18 cellular contexts compared by ENCODE assay signal in genomic region chr17:81492202-81492601, GRCh38.
"Had no signal": no experiment of that assay in that cellular context is flagged by ENCODE, and none has a peak within 500 bp of the region (broad histone marks: within the 10 kb centered on the region; RNA-seq: fewer than 3 reads in every experiment).

No MANE protein-coding gene starts in this region.

- ATAC-seq: activated CD8-positive, alpha-beta T cell treated with anti-CD3 and anti-CD28 coated beads for 36 hours; body of pancreas; left colon; stimulated activated naive CD8-positive, alpha-beta T cell treated with anti-CD3 and anti-CD28 coated beads, Interleukin-15, amount 100 ng/mL, for 72 hours had no signal

- H3K4me3 ChIP-seq: body of pancreas, dorsolateral prefrontal cortex, smooth muscle cell, upper lobe of left lung had no signal

- DNase-seq: activated B cell treated with CpG ODN at 0.5 μM for 24 hours; activated CD4-positive, alpha-beta T cell treated with anti-CD3 and anti-CD28 coated beads for 4 hours; activated CD8-positive, alpha-beta T cell treated with anti-CD3 and anti-CD28 coated beads for 36 hours; activated naive CD4-positive, alpha-beta T cell treated with Interleukin-2 at 50 U/mL for 16 hours; activated T-cell treated with anti-CD3 and anti-CD28 coated beads, Interleukin-2, amount 50 U/mL, for 1 hour; body of pancreas; caudate nucleus; dorsolateral prefrontal cortex; islet precursor cell; left colon; stimulated activated CD4-positive, alpha-beta T cell treated with anti-CD3 and anti-CD28 coated beads, Interleukin-4, amount 100 ng/mL, for 1 hour; stimulated activated naive CD8-positive, alpha-beta T cell treated with anti-CD3 and anti-CD28 coated beads, Interleukin-15, amount 100 ng/mL, for 72 hours; upper lobe of left lung had no signal

- H3K4me3 Mint-ChIP-seq: activated B cell treated with CpG ODN at 0.5 μM for 24 hours; activated CD8-positive, alpha-beta T cell treated with anti-CD3 and anti-CD28 coated beads for 36 hours; mesothelial cell of epicardium; nephron; T-helper 2 cell treated with Interferon-gamma antibody and Interleukin-4, amounts not matched to agents 5 μg/mL and 100 μg/mL, for 36 hours had no signal

- H3K27me3 ChIP-seq: body of pancreas, dorsolateral prefrontal cortex, upper lobe of left lung had no signal

- H3K36me3 Mint-ChIP-seq: mesothelial cell of epicardium had no signal

- H3K36me3 ChIP-seq: upper lobe of left lung had no signal

- H3K9me3 ChIP-seq: body of pancreas, upper lobe of left lung had no signal

- H3K9me3 Mint-ChIP-seq: activated B cell treated with CpG ODN at 0.5 μM for 24 hours; activated CD8-positive, alpha-beta T cell treated with anti-CD3 and anti-CD28 coated beads for 36 hours; activated T-helper 2 cell treated with anti-CD3 and anti-CD28 coated beads, Interferon-gamma antibody, Interleukin-2, Interleukin-4, amounts not matched to agents 10 μg/mL and 5 μg/mL and 100 μg/mL, durations not matched to agents 14 hours and 24 hours and 36 hours; mesothelial cell of epicardium; nephron; stimulated activated naive CD8-positive, alpha-beta T cell treated with anti-CD3 and anti-CD28 coated beads, Interleukin-15, amount 100 ng/mL, for 72 hours; T-helper 2 cell treated with Interferon-gamma antibody and Interleukin-4, amounts not matched to agents 5 μg/mL and 100 μg/mL, for 36 hours had no signal

- H3K27ac Mint-ChIP-seq: activated B cell treated with CpG ODN at 0.5 μM for 24 hours; activated CD8-positive, alpha-beta T cell treated with anti-CD3 and anti-CD28 coated beads for 36 hours; activated T-helper 2 cell treated with anti-CD3 and anti-CD28 coated beads, Interferon-gamma antibody, Interleukin-2, Interleukin-4, amounts not matched to agents 10 μg/mL and 5 μg/mL and 100 μg/mL, durations not matched to agents 14 hours and 24 hours and 36 hours; mesothelial cell of epicardium; stimulated activated naive CD8-positive, alpha-beta T cell treated with anti-CD3 and anti-CD28 coated beads, Interleukin-15, amount 100 ng/mL, for 72 hours; T-helper 2 cell treated with Interferon-gamma antibody and Interleukin-4, amounts not matched to agents 5 μg/mL and 100 μg/mL, for 36 hours had no signal

- H3K27ac ChIP-seq: body of pancreas, dorsolateral prefrontal cortex, upper lobe of left lung had no signal
